Comparison of ENCODE assay signal across 24 cellular contexts in genomic region chr2:173513117-173513516, GRCh38.
"Had no signal": no experiment of that assay in that cellular context is flagged by ENCODE, and none has a peak within 500 bp of the region (broad histone marks: within the 10 kb centered on the region; RNA-seq: fewer than 3 reads in every experiment).

No MANE protein-coding gene starts in this region.

- DNase-seq: Karpas-422; KBM-7; MG63; NCI-H1092; NCI-H1105 treated with DMSO at 0.1 percent for 48 hours; NCI-H1417 treated with DMSO at 0.1 percent for 48 hours; NCI-H146; NCI-H1694 treated with DMSO at 0.1 percent for 48 hours; NCI-H1930; NCI-H2081; NCI-H2107; NCI-H2227 treated with DMSO at 0.1 percent for 48 hours; NCI-H524; NCI-H69; NCI-H774; NK-92 treated with Interleukin-12 subunit alpha and Interleukin-12 subunit beta, amount 100 ng/mL, for 24 hours; PC-3; SHP77; SW 1271 had no signal

- H3K27ac ChIP-seq: HL-60, RWPE1 had no signal

- H3K9me3 ChIP-seq: MG63 had no signal

- H3K9ac ChIP-seq: SK-N-SH had no signal

- H3K4me2 ChIP-seq: SK-N-SH had no signal

- ATAC-seq: Panc1, PC-3 had no signal

- H3K36me3 ChIP-seq: MG63 had no signal

- FAIRE-seq: HTR-8/SVneo had no signal

- H3K4me3 ChIP-seq: MG63 had no signal
